ENCODE assay signal across 8 cellular contexts in genomic region chr2:87318814-87319491, GRCh38.
DNase-seq lines count a peak whose midpoint lies in the region; ATAC-seq and TF ChIP-seq lines count a peak whose summit lies in the region.
"Not testable (repeated sequence)": the region's sequence is repeated elsewhere in the genome, so short reads cannot be mapped to it uniquely, and the experiment has no call there.

No MANE protein-coding gene starts in this region.

- not testable (repeated sequence) for H3K23ac ChIP-seq in mesenchymal stem cell (ENCODE audit: low read length in 2 of 2)

- H3K4me1 ChIP-seq in PC-3 (ENCODE audit: insufficient read depth, low read length); mesenchymal stem cell (ENCODE audit: control insufficient read depth, insufficient read depth, low read depth, low read length); smooth muscle cell (ENCODE audit: low read depth): not testable (repeated sequence)

- not testable (repeated sequence) for H3K9me2 ChIP-seq in PC-3 (replicated peaks; ENCODE audit: low read length)

- H2BK15ac ChIP-seq in mesenchymal stem cell (ENCODE audit: low read depth, poor library complexity, severe bottlenecking): not testable (repeated sequence)

- H3K36me3 ChIP-seq in PC-3 (ENCODE audit: low read depth, low read length); mesenchymal stem cell (ENCODE audit: control insufficient read depth in 1 of 2, insufficient read depth in 2 of 2, low read depth in 1 of 2, low read length in 2 of 2); smooth muscle cell (ENCODE audit: low read depth): not testable (repeated sequence)

- peak; percentile 65 for DNase-seq in Caki2 (ENCODE audit: low read depth)
- peak; percentile 16 for DNase-seq in HFF-Myc (ENCODE audit: extremely low read depth, low read depth)
- DNase-seq in PC-3: peak; percentile 73
- DNase-seq in amniotic epithelial cell (ENCODE audit: low read depth): peak; percentile 78
- peak; percentile 67 for DNase-seq in dermis blood vessel endothelial cell
- peak; percentile 67 for DNase-seq in fibroblast of villous mesenchyme (ENCODE audit: low read depth)
- peak; percentile 49 for DNase-seq in mesenchymal stem cell
- not testable (repeated sequence) for DNase-seq in smooth muscle cell (lab: John Stamatoyannopoulos, UW; ENCODE audit: unreplicated experiment)

- POLR2A ChIA-PET in PC-3 (lab: Charles Lee; ENCODE audit: unreplicated experiment): not testable (repeated sequence)

- no CpG with 5 or more reads among the region's 2 CpGs for WGBS in mesenchymal stem cell
- 0% methylated on average over 1 of the region's 2 CpGs for WGBS in smooth muscle cell (ENCODE audit: low lambda C conversion rate)

- H2BK120ac ChIP-seq in mesenchymal stem cell (ENCODE audit: low read depth, low read length): not testable (repeated sequence)

- ATAC-seq in PC-3: peak; percentile 64

- H3K14ac ChIP-seq in mesenchymal stem cell (ENCODE audit: low read length in 2 of 2): not testable (repeated sequence)

- not testable (repeated sequence) for H2AFZ ChIP-seq in PC-3 (ENCODE audit: low read length); mesenchymal stem cell (ENCODE audit: low read depth, low read length); smooth muscle cell (ENCODE audit: low read depth)

- H4K91ac ChIP-seq in mesenchymal stem cell (ENCODE audit: low read length): not testable (repeated sequence)

- not testable (repeated sequence) for H2BK12ac ChIP-seq in mesenchymal stem cell (ENCODE audit: low read length in 2 of 2)

- H2BK5ac ChIP-seq in mesenchymal stem cell (ENCODE audit: low read depth, low read length, poor library complexity, severe bottlenecking): not testable (repeated sequence)

- intact Hi-C loops in PC-3 (cut with micrococcal nuclease): not testable (repeated sequence)

- H3F3A ChIP-seq in PC-3 (ENCODE audit: low read length, unreplicated experiment); smooth muscle cell (ENCODE audit: low read depth): not testable (repeated sequence)

- BruUV-seq in PC-3 (replicated peaks; lab: Mats Ljungman, UMichigan): not testable (repeated sequence)

- not testable (repeated sequence) for H4K8ac ChIP-seq in mesenchymal stem cell (ENCODE audit: low read length)

- H3K9ac ChIP-seq in PC-3 (ENCODE audit: low read length); smooth muscle cell (ENCODE audit: low read depth): not testable (repeated sequence)
- peak overlapping the region; percentile 8 for H3K9ac ChIP-seq in mesenchymal stem cell (ENCODE audit: low read length)

- not testable (repeated sequence) for H3K4ac ChIP-seq in mesenchymal stem cell (ENCODE audit: low read depth in 1 of 2, low read length in 2 of 2)

- not testable (repeated sequence) for H4K20me1 ChIP-seq in PC-3 (ENCODE audit: low read length); smooth muscle cell (ENCODE audit: low read depth)

- H2AK5ac ChIP-seq in mesenchymal stem cell (ENCODE audit: low read length, severe bottlenecking): not testable (repeated sequence)

- CTCF ChIA-PET in PC-3 (lab: Charles Lee): not testable (repeated sequence)

- not testable (repeated sequence) for H3K79me2 ChIP-seq in PC-3 (ENCODE audit: low read length); smooth muscle cell (ENCODE audit: low read depth)

- not testable (repeated sequence) for H3K27me3 ChIP-seq in PC-3 (ENCODE audit: low read length); mesenchymal stem cell (ENCODE audit: control insufficient read depth in 1 of 2, insufficient read depth in 1 of 2, low read length in 2 of 2); smooth muscle cell (ENCODE audit: low read depth)

- in situ Hi-C loops in Caki2 (cut with HindIII; ENCODE audit: low pct_unique_long_range_greater_than_20kb, low sequenced_read_pairs): not testable (repeated sequence)

- not testable (repeated sequence) for H3K27ac ChIP-seq in PC-3 (ENCODE audit: low read length); mesenchymal stem cell (ENCODE audit: low read length, poor library complexity, severe bottlenecking)
- peak overlapping the region; percentile 0 for H3K27ac ChIP-seq in smooth muscle cell (ENCODE audit: low read depth)

- H3K18ac ChIP-seq in mesenchymal stem cell (ENCODE audit: low read depth in 1 of 2, low read length in 2 of 2): not testable (repeated sequence)

- H3K9me3 ChIP-seq in PC-3 (ENCODE audit: low read length); mesenchymal stem cell (ENCODE audit: control insufficient read depth, low read length); smooth muscle cell (replicated peaks; ENCODE audit: low read depth): not testable (repeated sequence)

- H3K79me1 ChIP-seq in mesenchymal stem cell (replicated peaks; ENCODE audit: low read length, poor library complexity, severe bottlenecking): not testable (repeated sequence)

- not testable (repeated sequence) for H3K4me3 ChIP-seq in HFF-Myc (replicated peaks; ENCODE audit: low read depth, low read length); PC-3 (ENCODE audit: low read length); fibroblast of villous mesenchyme (ENCODE audit: low read depth, low read length); mesenchymal stem cell (ENCODE audit: insufficient read depth in 1 of 2, low read depth in 1 of 2, low read length in 2 of 2); smooth muscle cell

- TF ChIP-seq CTCF in HFF-Myc (IDR thresholded peaks at IDR 0.05; ENCODE audit: low read depth, low read length, missing control alignments); PC-3 (conservative IDR thresholded peaks at IDR 0.05; ENCODE audit: low read depth, low read length); fibroblast of villous mesenchyme (IDR thresholded peaks at IDR 0.05; ENCODE audit: insufficient read depth, low read depth, low read length); smooth muscle cell (IDR thresholded peaks at IDR 0.05; ENCODE audit: borderline replicate concordance, insufficient read depth, poor library complexity, severe bottlenecking): not testable (repeated sequence)

- not testable (repeated sequence) for H3K4me2 ChIP-seq in PC-3 (ENCODE audit: low read length); mesenchymal stem cell (ENCODE audit: low read length, poor library complexity, severe bottlenecking); smooth muscle cell
